ENCODE assay signal across 1 cellular context in the genomic region with DNA sequence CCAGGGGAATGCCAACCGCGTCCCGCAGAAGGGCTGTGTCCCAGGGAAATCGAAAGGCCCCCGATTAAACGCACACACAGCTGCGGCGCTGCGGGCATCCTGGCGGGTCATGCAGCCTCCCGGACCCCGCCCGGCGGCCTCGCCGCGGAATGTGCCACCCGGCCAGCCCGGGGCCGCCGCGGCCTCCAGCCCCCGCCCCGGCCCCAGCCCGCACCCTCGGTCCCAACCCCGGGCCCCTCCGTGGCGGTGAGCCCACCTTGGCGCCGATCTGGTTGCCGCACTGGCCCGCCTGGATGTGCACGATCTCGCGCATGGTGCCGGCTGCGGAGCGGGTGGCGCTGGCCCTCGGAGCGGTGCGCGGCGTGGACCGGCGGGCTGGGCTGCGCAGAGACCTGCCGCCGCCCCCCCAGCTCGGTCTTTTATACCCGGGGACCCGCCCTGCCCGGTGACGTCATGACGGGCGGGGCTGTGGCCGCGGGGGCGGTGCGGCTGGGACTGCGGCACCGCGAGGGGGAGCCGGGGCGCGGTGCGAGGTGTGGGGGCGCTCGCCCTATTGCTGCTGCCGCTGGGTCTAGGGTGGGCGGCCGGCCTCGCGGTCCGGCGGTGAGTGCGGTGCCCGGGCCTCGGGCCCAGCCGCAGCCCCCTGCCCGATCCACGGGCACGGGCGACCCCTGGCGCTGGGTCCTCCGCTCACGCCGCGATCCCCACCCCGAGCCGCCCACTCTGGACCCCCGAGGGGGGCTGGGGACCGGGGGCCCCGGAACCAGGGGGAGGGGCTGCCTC.
TF ChIP-seq lines count a peak whose summit lies in the region.

Gene TUBB2A (minus strand): TSS at position 394 of the 783 bp plus-strand sequence. CDS start 81 bp downstream, at position 313.

TF ChIP-seq in H1, 55 proteins besides CTCF, POLR2A, EP300 and RAD21:
- TF ChIP-seq RXRA (IDR thresholded peaks at IDR 0.05; ENCODE audit: insufficient read depth, low read depth, low read length) (no peak), SUZ12 (IDR thresholded peaks at IDR 0.05; ENCODE audit: low read length) (no peak), CEBPB (IDR thresholded peaks at IDR 0.05; ENCODE audit: low read depth, low read length) (no peak), SP1 (IDR thresholded peaks at IDR 0.05; ENCODE audit: low read depth, low read length) (no peak), ASH2L (IDR thresholded peaks at IDR 0.05; ENCODE audit: low read length) (no peak), TEAD4 (IDR thresholded peaks at IDR 0.05; ENCODE audit: low read depth, low read length) (no peak), NANOG (IDR thresholded peaks at IDR 0.05; ENCODE audit: insufficient read depth, low read depth, low read length, poor library complexity, severe bottlenecking) (no peak), JUND (IDR thresholded peaks at IDR 0.05; ENCODE audit: low read length) (peak; percentile 82; the same call in 1 of the 2 replicates), CBX5 (IDR thresholded peaks at IDR 0.05; ENCODE audit: low read depth, low read length) (no peak), EGR1 (IDR thresholded peaks at IDR 0.05; ENCODE audit: borderline replicate concordance, low read depth, low read length) (peak; percentile 97), TCF12 (IDR thresholded peaks at IDR 0.05; ENCODE audit: low read depth, low read length) (no peak), FOSL1 (IDR thresholded peaks at IDR 0.05; ENCODE audit: insufficient read depth, low read depth, low read length) (no peak), TAF1 (IDR thresholded peaks at IDR 0.05; ENCODE audit: low read depth, low read length) (peak; percentile 78), SIRT6 (IDR thresholded peaks at IDR 0.05; ENCODE audit: low read length) (no peak), HDAC6 (IDR thresholded peaks at IDR 0.05; ENCODE audit: low read depth, low read length) (no peak), RFX5 (IDR thresholded peaks at IDR 0.05; ENCODE audit: borderline replicate concordance, low read depth, low read length) (no peak), SP2 (IDR thresholded peaks at IDR 0.05; ENCODE audit: low read length) (no peak), TAF7 (optimal IDR thresholded peaks at IDR 0.05; ENCODE audit: borderline replicate concordance, low read depth, low read length) (peak; percentile 77), CREB1 (IDR thresholded peaks at IDR 0.05) (peak; percentile 89), TBP (IDR thresholded peaks at IDR 0.05; ENCODE audit: low read depth, low read length) (peak; percentile 92; the same call in 1 of the 2 replicates), BRCA1 (IDR thresholded peaks at IDR 0.05; ENCODE audit: low read depth, low read length) (no peak), NRF1 (IDR thresholded peaks at IDR 0.05; ENCODE audit: low read depth, low read length) (no peak), ZNF274 (IDR thresholded peaks at IDR 0.05; ENCODE audit: borderline replicate concordance, extremely low read depth, low read length) (no peak), JUN (IDR thresholded peaks at IDR 0.05; ENCODE audit: low read depth, low read length) (no peak; the same call in 1 of the 2 replicates), EZH2 (IDR thresholded peaks at IDR 0.05; ENCODE audit: low read depth, low read length, severe bottlenecking) (no peak), KDM4A (IDR thresholded peaks at IDR 0.05; ENCODE audit: low read depth, low read length, severe bottlenecking) (peak; percentile 63), KDM5A (IDR thresholded peaks at IDR 0.05; ENCODE audit: low read length) (no peak), BACH1 (IDR thresholded peaks at IDR 0.05; ENCODE audit: low read length) (no peak), SAP30 (IDR thresholded peaks at IDR 0.05; ENCODE audit: insufficient read depth, insufficient replicate concordance, low read length) (no peak), SIX5 (IDR thresholded peaks at IDR 0.05; ENCODE audit: low read depth, low read length) (no peak), RBBP5 (IDR thresholded peaks at IDR 0.05; ENCODE audit: borderline replicate concordance, low read depth, low read length) (peak; percentile 62; the same call in 1 of the 2 replicates), RNF2 (IDR thresholded peaks at IDR 0.05; ENCODE audit: borderline replicate concordance, low read depth, low read length, missing control alignments, poor library complexity, severe bottlenecking) (no peak), GTF2F1 (IDR thresholded peaks at IDR 0.05; ENCODE audit: borderline replicate concordance, low read depth, low read length) (no peak), ATF3 (IDR thresholded peaks at IDR 0.05; ENCODE audit: insufficient read depth, low read depth, low read length) (no peak), USF2 (IDR thresholded peaks at IDR 0.05; ENCODE audit: low read length) (no peak), CBX8 (IDR thresholded peaks at IDR 0.05; ENCODE audit: borderline replicate concordance, low read depth, low read length) (no peak), BCL11A (IDR thresholded peaks at IDR 0.05; ENCODE audit: low read depth in 2 of 2, low read length in 2 of 2) (no peak), PHF8 (conservative IDR thresholded peaks at IDR 0.05; ENCODE audit: low read depth, low read length) (peak; percentile 79), HDAC2 (IDR thresholded peaks at IDR 0.05; ENCODE audit: borderline replicate concordance in 1 of 2, low read depth in 2 of 2, low read length in 2 of 2) (peak in 1 of 2 experiments; percentile 1; a peak in 1 of 4 replicates), YY1 (IDR thresholded peaks at IDR 0.05; ENCODE audit: low read depth, low read length) (no peak), POLR2AphosphoS5 (IDR thresholded peaks at IDR 0.05; ENCODE audit: low read depth, low read length) (peak; percentile 83), POU5F1 (IDR thresholded peaks at IDR 0.05; ENCODE audit: low read depth, low read length) (no peak), GABPA (IDR thresholded peaks at IDR 0.05; ENCODE audit: borderline replicate concordance, insufficient read depth, low read length) (no peak), CTBP2 (IDR thresholded peaks at IDR 0.05; ENCODE audit: borderline replicate concordance, insufficient read depth, insufficient read length, low read length) (no peak), MAFK (IDR thresholded peaks at IDR 0.05; ENCODE audit: low read depth, low read length) (no peak), KDM1A (IDR thresholded peaks at IDR 0.05; ENCODE audit: borderline replicate concordance, low read length) (no peak), SIN3A (conservative IDR thresholded peaks at IDR 0.05 in 1 of 2, IDR thresholded peaks at IDR 0.05 in 1 of 2; ENCODE audit: low read depth in 1 of 2, low read length in 2 of 2) (peak; percentile 37 to 56; a peak in 1 of 4 replicates), CHD2 (IDR thresholded peaks at IDR 0.05; ENCODE audit: low read length) (no peak), SP4 (IDR thresholded peaks at IDR 0.05; ENCODE audit: low read length) (no peak), CHD1 (IDR thresholded peaks at IDR 0.05; ENCODE audit: low read depth, low read length) (no peak), SRF (IDR thresholded peaks at IDR 0.05; ENCODE audit: low read depth, low read length) (no peak)
- TF ChIP-seq, protein P1, sequence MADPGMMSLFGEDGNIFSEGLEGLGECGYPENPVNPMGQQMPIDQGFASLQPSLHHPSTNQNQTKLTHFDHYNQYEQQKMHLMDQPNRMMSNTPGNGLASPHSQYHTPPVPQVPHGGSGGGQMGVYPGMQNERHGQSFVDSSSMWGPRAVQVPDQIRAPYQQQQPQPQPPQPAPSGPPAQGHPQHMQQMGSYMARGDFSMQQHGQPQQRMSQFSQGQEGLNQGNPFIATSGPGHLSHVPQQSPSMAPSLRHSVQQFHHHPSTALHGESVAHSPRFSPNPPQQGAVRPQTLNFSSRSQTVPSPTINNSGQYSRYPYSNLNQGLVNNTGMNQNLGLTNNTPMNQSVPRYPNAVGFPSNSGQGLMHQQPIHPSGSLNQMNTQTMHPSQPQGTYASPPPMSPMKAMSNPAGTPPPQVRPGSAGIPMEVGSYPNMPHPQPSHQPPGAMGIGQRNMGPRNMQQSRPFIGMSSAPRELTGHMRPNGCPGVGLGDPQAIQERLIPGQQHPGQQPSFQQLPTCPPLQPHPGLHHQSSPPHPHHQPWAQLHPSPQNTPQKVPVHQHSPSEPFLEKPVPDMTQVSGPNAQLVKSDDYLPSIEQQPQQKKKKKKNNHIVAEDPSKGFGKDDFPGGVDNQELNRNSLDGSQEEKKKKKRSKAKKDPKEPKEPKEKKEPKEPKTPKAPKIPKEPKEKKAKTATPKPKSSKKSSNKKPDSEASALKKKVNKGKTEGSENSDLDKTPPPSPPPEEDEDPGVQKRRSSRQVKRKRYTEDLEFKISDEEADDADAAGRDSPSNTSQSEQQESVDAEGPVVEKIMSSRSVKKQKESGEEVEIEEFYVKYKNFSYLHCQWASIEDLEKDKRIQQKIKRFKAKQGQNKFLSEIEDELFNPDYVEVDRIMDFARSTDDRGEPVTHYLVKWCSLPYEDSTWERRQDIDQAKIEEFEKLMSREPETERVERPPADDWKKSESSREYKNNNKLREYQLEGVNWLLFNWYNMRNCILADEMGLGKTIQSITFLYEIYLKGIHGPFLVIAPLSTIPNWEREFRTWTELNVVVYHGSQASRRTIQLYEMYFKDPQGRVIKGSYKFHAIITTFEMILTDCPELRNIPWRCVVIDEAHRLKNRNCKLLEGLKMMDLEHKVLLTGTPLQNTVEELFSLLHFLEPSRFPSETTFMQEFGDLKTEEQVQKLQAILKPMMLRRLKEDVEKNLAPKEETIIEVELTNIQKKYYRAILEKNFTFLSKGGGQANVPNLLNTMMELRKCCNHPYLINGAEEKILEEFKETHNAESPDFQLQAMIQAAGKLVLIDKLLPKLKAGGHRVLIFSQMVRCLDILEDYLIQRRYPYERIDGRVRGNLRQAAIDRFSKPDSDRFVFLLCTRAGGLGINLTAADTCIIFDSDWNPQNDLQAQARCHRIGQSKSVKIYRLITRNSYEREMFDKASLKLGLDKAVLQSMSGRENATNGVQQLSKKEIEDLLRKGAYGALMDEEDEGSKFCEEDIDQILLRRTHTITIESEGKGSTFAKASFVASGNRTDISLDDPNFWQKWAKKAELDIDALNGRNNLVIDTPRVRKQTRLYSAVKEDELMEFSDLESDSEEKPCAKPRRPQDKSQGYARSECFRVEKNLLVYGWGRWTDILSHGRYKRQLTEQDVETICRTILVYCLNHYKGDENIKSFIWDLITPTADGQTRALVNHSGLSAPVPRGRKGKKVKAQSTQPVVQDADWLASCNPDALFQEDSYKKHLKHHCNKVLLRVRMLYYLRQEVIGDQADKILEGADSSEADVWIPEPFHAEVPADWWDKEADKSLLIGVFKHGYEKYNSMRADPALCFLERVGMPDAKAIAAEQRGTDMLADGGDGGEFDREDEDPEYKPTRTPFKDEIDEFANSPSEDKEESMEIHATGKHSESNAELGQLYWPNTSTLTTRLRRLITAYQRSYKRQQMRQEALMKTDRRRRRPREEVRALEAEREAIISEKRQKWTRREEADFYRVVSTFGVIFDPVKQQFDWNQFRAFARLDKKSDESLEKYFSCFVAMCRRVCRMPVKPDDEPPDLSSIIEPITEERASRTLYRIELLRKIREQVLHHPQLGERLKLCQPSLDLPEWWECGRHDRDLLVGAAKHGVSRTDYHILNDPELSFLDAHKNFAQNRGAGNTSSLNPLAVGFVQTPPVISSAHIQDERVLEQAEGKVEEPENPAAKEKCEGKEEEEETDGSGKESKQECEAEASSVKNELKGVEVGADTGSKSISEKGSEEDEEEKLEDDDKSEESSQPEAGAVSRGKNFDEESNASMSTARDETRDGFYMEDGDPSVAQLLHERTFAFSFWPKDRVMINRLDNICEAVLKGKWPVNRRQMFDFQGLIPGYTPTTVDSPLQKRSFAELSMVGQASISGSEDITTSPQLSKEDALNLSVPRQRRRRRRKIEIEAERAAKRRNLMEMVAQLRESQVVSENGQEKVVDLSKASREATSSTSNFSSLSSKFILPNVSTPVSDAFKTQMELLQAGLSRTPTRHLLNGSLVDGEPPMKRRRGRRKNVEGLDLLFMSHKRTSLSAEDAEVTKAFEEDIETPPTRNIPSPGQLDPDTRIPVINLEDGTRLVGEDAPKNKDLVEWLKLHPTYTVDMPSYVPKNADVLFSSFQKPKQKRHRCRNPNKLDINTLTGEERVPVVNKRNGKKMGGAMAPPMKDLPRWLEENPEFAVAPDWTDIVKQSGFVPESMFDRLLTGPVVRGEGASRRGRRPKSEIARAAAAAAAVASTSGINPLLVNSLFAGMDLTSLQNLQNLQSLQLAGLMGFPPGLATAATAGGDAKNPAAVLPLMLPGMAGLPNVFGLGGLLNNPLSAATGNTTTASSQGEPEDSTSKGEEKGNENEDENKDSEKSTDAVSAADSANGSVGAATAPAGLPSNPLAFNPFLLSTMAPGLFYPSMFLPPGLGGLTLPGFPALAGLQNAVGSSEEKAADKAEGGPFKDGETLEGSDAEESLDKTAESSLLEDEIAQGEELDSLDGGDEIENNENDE (IDR thresholded peaks at IDR 0.05; ENCODE audit: insufficient replicate concordance, low read length): no peak
- TF ChIP-seq, protein P2, sequence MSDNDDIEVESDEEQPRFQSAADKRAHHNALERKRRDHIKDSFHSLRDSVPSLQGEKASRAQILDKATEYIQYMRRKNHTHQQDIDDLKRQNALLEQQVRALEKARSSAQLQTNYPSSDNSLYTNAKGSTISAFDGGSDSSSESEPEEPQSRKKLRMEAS (IDR thresholded peaks at IDR 0.05): no peak
- TF ChIP-seq, protein P3, sequence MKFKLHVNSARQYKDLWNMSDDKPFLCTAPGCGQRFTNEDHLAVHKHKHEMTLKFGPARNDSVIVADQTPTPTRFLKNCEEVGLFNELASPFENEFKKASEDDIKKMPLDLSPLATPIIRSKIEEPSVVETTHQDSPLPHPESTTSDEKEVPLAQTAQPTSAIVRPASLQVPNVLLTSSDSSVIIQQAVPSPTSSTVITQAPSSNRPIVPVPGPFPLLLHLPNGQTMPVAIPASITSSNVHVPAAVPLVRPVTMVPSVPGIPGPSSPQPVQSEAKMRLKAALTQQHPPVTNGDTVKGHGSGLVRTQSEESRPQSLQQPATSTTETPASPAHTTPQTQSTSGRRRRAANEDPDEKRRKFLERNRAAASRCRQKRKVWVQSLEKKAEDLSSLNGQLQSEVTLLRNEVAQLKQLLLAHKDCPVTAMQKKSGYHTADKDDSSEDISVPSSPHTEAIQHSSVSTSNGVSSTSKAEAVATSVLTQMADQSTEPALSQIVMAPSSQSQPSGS (IDR thresholded peaks at IDR 0.05; ENCODE audit: low read length): no peak
- TF ChIP-seq, protein P4, sequence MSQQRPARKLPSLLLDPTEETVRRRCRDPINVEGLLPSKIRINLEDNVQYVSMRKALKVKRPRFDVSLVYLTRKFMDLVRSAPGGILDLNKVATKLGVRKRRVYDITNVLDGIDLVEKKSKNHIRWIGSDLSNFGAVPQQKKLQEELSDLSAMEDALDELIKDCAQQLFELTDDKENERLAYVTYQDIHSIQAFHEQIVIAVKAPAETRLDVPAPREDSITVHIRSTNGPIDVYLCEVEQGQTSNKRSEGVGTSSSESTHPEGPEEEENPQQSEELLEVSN (IDR thresholded peaks at IDR 0.05): no peak
